8 cellular contexts compared by ENCODE assay signal in genomic region chr6:44655368-44656342, GRCh38.
DNase-seq lines count a peak whose midpoint lies in the region; ATAC-seq and TF ChIP-seq lines count a peak whose summit lies in the region.

No MANE protein-coding gene starts in this region.

- in situ Hi-C loops in GM13977 (cut with MboI; ENCODE audit: low pct_unique_long_range_greater_than_20kb, low sequenced_read_pairs, unreplicated experiment), result loop anchor here (25.0 kb wide), 1 partner anchor 1257 kb away; no protein-coding TSS in a partner anchor

- no peak for ATAC-seq in GM19397 (IDR thresholded peaks at IDR 0.05; ENCODE audit: unreplicated experiment)

- peak overlapping the region; percentile 86 for H3K27ac ChIP-seq in SJCRH30
- H3K27ac ChIP-seq in suprapubic skin, result no peak overlapping the region

- H3K9me3 ChIP-seq in SJCRH30 (replicated peaks), result no peaks in the 10 kb centered on the region
- H3K9me3 ChIP-seq in suprapubic skin, result no peaks in the 10 kb centered on the region

- DNase-seq in GM13977 (ENCODE audit: low spot score), result peak; percentile 78
- DNase-seq in Jurkat, Clone E6-1 (ENCODE audit: low read depth, low spot score), result peak; percentile 47
- peak; percentile 95 to 98 for DNase-seq in SJCRH30
- peak; percentile 57 for DNase-seq in activated effector memory CD4-positive, alpha-beta T cell treated with Interleukin-2 at 50 U/mL for 16 hours
- DNase-seq in foreskin melanocyte, result peak; percentile 33
- DNase-seq in occipital lobe (lab: John Stamatoyannopoulos, UW), result peak; percentile 26
- peak; percentile 91 to 94 for DNase-seq in suprapubic skin (ENCODE audit: low spot score in 2 of 2)

- TF ChIP-seq CTCF in GM13977 (IDR thresholded peaks at IDR 0.05; ENCODE audit: extremely low read depth, insufficient read depth, missing control alignments) (peak; percentile 96), suprapubic skin (IDR thresholded peaks at IDR 0.05) (peak; percentile 76 to 94)

- H3K4me3 ChIP-seq in Jurkat, Clone E6-1 (ENCODE audit: low read length), result no peak overlapping the region
- H3K4me3 ChIP-seq in SJCRH30, result no peak overlapping the region
- no peak overlapping the region for H3K4me3 ChIP-seq in suprapubic skin

- H3K27me3 ChIP-seq in SJCRH30, result no peaks in the 10 kb centered on the region
- no peaks in the 10 kb centered on the region for H3K27me3 ChIP-seq in suprapubic skin

- no peaks in the 10 kb centered on the region for H3K36me3 ChIP-seq in SJCRH30
- H3K36me3 ChIP-seq in suprapubic skin, result no peaks in the 10 kb centered on the region

- 50% methylated on average over 7 of the region's 26 CpGs for WGBS in suprapubic skin

- H3K4me1 ChIP-seq in SJCRH30 (peaks cover 87% of the 10 kb centered on the region), suprapubic skin (peaks cover 15% of the 10 kb centered on the region)

- no peak for TF ChIP-seq EP300 in suprapubic skin (IDR thresholded peaks at IDR 0.05)

- TF ChIP-seq POLR2A in suprapubic skin (IDR thresholded peaks at IDR 0.05), result no peak

Comparison
In these comparisons a context has a peak if more than half of its experiments do, and no peak if none do; other contexts are left out.
1. DNase-seq: peak in every context shown above with its lines; median percentile 96 in SJCRH30; 92 in suprapubic skin; 78 in GM13977; 57 in activated effector memory CD4-positive, alpha-beta T cell treated with Interleukin-2 at 50 U/mL for 16 hours; 47 in Jurkat, Clone E6-1; 33 in foreskin melanocyte; 26 in occipital lobe.